ENCODE assay signal across 27 cellular contexts in genomic region chr20:9575836-9576235, GRCh38.
"Had no signal": no experiment of that assay in that cellular context is flagged by ENCODE, and none has a peak within 500 bp of the region (broad histone marks: within the 10 kb centered on the region; RNA-seq: fewer than 3 reads in every experiment).

No MANE protein-coding gene starts in this region.

- H3K9me3 ChIP-seq: neutrophil, pancreas, prostate gland, right lobe of liver, sigmoid colon, stomach, thoracic aorta, thyroid gland, tibial nerve, upper lobe of left lung, vagina had no signal

- H3K9me3 Mint-ChIP-seq: nephron; stimulated activated effector memory CD8-positive, alpha-beta T cell treated with anti-CD3 and anti-CD28 coated beads, Interleukin-12 subunit alpha, Interleukin-12 subunit beta, amount 100 ng/mL, for 72 hours; stimulated activated naive B cell treated with anti-CD40 and anti-IgM and Interleukin-4, amounts not matched to agents 10 μg/mL and 1 μg/mL and 100 μg/mL, for 72 hours; stimulated activated naive CD8-positive, alpha-beta T cell treated with anti-CD3 and anti-CD28 coated beads, Interleukin-15, Interleukin-2, amounts not matched to agents 100 ng/mL and 50 ng/mL, for 24 hours had no signal

- H3K27me3 ChIP-seq: pancreas, right lobe of liver, sigmoid colon, stomach, thyroid gland, tibial nerve, upper lobe of left lung, vagina had no signal

- H3K27ac ChIP-seq: neural progenitor cell, neutrophil, pancreas, prostate gland, right lobe of liver, sigmoid colon, stomach, thoracic aorta, thyroid gland, tibial nerve, upper lobe of left lung, vagina had no signal

- DNase-seq: natural killer cell; nucleus accumbens; pancreas; right cardiac atrium; right lobe of liver; sigmoid colon; small intestine; stimulated activated CD4-positive, alpha-beta T cell treated with anti-CD3 and anti-CD28 coated beads, Interleukin-15, amount 100 ng/mL, for 24 hours; stimulated activated CD4-positive, alpha-beta T cell treated with anti-CD3 and anti-CD28 coated beads, Interleukin-2, amount 100 ng/mL, for 24 hours; stimulated activated CD4-positive, alpha-beta T cell treated with anti-CD3 and anti-CD28 coated beads, Interleukin-2, amount 100 ng/mL, for 48 hours; stimulated activated CD4-positive, alpha-beta T cell treated with anti-CD3 and anti-CD28 coated beads, Interleukin-4, amount 100 ng/mL, for 24 hours; stimulated activated naive B cell treated with anti-CD40 and anti-IgM and Interleukin-4, amounts not matched to agents 10 μg/mL and 1 μg/mL and 100 μg/mL, for 72 hours; stimulated activated naive CD4-positive, alpha-beta T cell treated with Interleukin-2 at 50 U/mL for 16 hours; stomach; thyroid gland; trophoblast cell; upper lobe of left lung had no signal

- H2AFZ ChIP-seq: neural progenitor cell had no signal

- H3K4me3 Mint-ChIP-seq: natural killer cell; nephron; neural progenitor cell; stimulated activated effector memory CD8-positive, alpha-beta T cell treated with anti-CD3 and anti-CD28 coated beads, Interleukin-12 subunit alpha, Interleukin-12 subunit beta, amount 100 ng/mL, for 72 hours; stimulated activated naive B cell treated with anti-CD40 and anti-IgM and Interleukin-4, amounts not matched to agents 10 μg/mL and 1 μg/mL and 100 μg/mL, for 72 hours; stimulated activated naive CD8-positive, alpha-beta T cell treated with anti-CD3 and anti-CD28 coated beads, Interleukin-15, Interleukin-2, amounts not matched to agents 100 ng/mL and 50 ng/mL, for 24 hours had no signal

- H3K27ac Mint-ChIP-seq: natural killer cell; neural progenitor cell; stimulated activated effector memory CD8-positive, alpha-beta T cell treated with anti-CD3 and anti-CD28 coated beads, Interleukin-12 subunit alpha, Interleukin-12 subunit beta, amount 100 ng/mL, for 72 hours; stimulated activated naive B cell treated with anti-CD40 and anti-IgM and Interleukin-4, amounts not matched to agents 10 μg/mL and 1 μg/mL and 100 μg/mL, for 72 hours; stimulated activated naive CD8-positive, alpha-beta T cell treated with anti-CD3 and anti-CD28 coated beads, Interleukin-15, Interleukin-2, amounts not matched to agents 100 ng/mL and 50 ng/mL, for 24 hours had no signal

- H3K36me3 ChIP-seq: neural progenitor cell, neutrophil, pancreas, prostate gland, right lobe of liver, sigmoid colon, stomach, thoracic aorta, thyroid gland, tibial nerve, upper lobe of left lung, vagina had no signal

- ATAC-seq: natural killer cell; pancreas; right cardiac atrium; right lobe of liver; stimulated activated effector memory CD8-positive, alpha-beta T cell treated with anti-CD3 and anti-CD28 coated beads, Interleukin-12 subunit alpha, Interleukin-12 subunit beta, amount 100 ng/mL, for 72 hours; stimulated activated naive B cell treated with anti-CD40 and anti-IgM and Interleukin-4, amounts not matched to agents 10 μg/mL and 1 μg/mL and 100 μg/mL, for 72 hours had no signal

- H3K9ac ChIP-seq: neural progenitor cell had no signal

- FAIRE-seq: pancreas, small intestine, urothelium cell line had no signal

- H3K4me1 Mint-ChIP-seq: natural killer cell; stimulated activated effector memory CD8-positive, alpha-beta T cell treated with anti-CD3 and anti-CD28 coated beads, Interleukin-12 subunit alpha, Interleukin-12 subunit beta, amount 100 ng/mL, for 72 hours; stimulated activated naive B cell treated with anti-CD40 and anti-IgM and Interleukin-4, amounts not matched to agents 10 μg/mL and 1 μg/mL and 100 μg/mL, for 72 hours had no signal

- H3K4me1 ChIP-seq: pancreas, prostate gland, right lobe of liver, sigmoid colon, stomach, thyroid gland, tibial nerve, upper lobe of left lung, vagina had no signal

- H3K4me3 ChIP-seq: neural progenitor cell, pancreas, prostate gland, right lobe of liver, sigmoid colon, stomach, thoracic aorta, thyroid gland, tibial nerve, upper lobe of left lung, vagina had no signal

- H3K36me3 Mint-ChIP-seq: natural killer cell; stimulated activated effector memory CD8-positive, alpha-beta T cell treated with anti-CD3 and anti-CD28 coated beads, Interleukin-12 subunit alpha, Interleukin-12 subunit beta, amount 100 ng/mL, for 72 hours; stimulated activated naive B cell treated with anti-CD40 and anti-IgM and Interleukin-4, amounts not matched to agents 10 μg/mL and 1 μg/mL and 100 μg/mL, for 72 hours had no signal
